8 cellular contexts compared by ENCODE assay signal in the genomic region with DNA sequence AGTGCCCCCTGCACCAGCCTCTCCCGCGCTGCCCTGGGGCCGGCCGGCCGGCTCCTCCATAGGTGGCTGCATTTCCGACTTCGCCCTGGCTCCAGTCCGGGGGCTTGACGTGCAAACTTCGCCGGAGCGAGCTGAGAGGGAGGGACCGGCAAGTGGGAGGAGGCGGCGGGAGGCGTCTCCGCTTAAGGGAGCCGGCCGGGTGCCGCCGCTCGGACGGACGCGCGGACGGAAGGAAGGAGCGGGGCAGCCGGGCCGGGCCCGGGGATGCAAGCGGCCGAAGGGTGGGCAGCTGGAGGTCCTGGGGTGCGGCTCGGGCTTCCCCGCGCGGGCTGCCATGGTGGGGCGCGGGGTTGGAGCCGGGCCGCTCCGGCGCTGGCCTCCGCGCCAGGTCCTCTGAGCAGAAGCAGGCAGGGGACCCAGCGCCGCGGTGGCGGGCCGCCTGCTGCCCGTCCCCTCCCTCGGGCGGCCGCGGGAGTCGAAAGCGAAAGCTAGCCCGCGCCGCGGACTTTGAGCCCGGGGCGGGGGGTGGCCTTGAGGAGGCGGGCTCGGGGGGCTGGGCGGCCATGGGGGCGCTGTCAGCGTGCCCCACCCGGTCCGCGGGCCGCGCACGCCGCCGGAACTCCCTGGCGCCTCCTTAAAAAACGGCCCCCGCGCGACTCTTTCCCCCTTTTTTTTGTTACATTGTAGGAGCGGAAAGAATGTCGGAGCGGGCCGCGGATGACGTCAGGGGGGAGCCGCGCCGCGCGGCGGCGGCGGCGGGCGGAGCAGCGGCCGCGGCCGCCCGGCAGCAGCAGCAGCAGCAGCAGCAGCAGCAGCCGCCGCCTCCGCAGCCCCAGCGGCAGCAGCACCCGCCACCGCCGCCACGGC. TPM values are rescaled to one million over a fixed set of nuclear protein-coding genes. Genes with fewer than 3 reads are reported as not detected.
A peak's percentile ranks its signal among the peaks of the same experiment; 100 is the strongest.
DNase-seq lines count a peak whose midpoint lies in the region; ATAC-seq, FAIRE-seq and TF ChIP-seq lines count a peak whose summit lies in the region.

A gene (minus strand): TSS at position 483 of the 867 bp plus-strand sequence.

- FAIRE-seq in A549 (lab: Jason Lieb, UNC) (no peak), keratinocyte (lab: Jason Lieb, UNC) (no peak)

- H3K4me2 ChIP-seq in A549: peak within 1 kb of the TSS; percentile 95
- H3K4me2 ChIP-seq in keratinocyte (ENCODE audit: control insufficient read depth, extremely low read depth, insufficient read depth, low read depth, low read length): peak within 1 kb of the TSS; percentile 90

- CTCF ChIA-PET in A549 (lab: Yijun Ruan, JAX): interaction anchor here (1.0 to 1.1 kb wide), 2 partner anchors 16 to 35 kb away, joined by 3 to 4 read pairs; no protein-coding TSS in a partner anchor

- WGBS in A549 (ENCODE audit: missing lambda C conversion rate): 0% methylated on average over 19 of the region's 111 CpGs

- H3K4me3 ChIP-seq in A549 (peak within 1 kb of the TSS; percentile 74), keratinocyte (ENCODE audit: control insufficient read depth in 2 of 3, extremely low read depth in 1 of 3, insufficient read depth in 2 of 3, low read depth in 1 of 3, low read length in 3 of 3) (peak within 1 kb of the TSS; percentile 44 to 79 (median 68))

- TF ChIP-seq CTCF in A549 (IDR thresholded peaks at IDR 0.05): no peak
- no peak for TF ChIP-seq CTCF in keratinocyte (optimal IDR thresholded peaks at IDR 0.05 in 1 of 3, IDR thresholded peaks at IDR 0.05 in 1 of 3, conservative IDR thresholded peaks at IDR 0.05 in 1 of 3; ENCODE audit: extremely low read depth in 1 of 3, insufficient read depth in 2 of 3, low read length in 3 of 3)

- peaks cover 21% of the 10 kb centered on the region for H3K79me2 ChIP-seq in keratinocyte (ENCODE audit: control insufficient read depth, insufficient read depth, low read length)

- POLR2A ChIA-PET in A549 (lab: Yijun Ruan, JAX): interaction anchor here (0.7 to 1.4 kb wide), 6 partner anchors 9 to 177 kb away, joined by 3 to 8 read pairs (median 4); no protein-coding TSS in a partner anchor

- H4K20me1 ChIP-seq in keratinocyte (ENCODE audit: control insufficient read depth, extremely low read depth, insufficient read depth, low read length): peaks cover 3% of the 10 kb centered on the region

- peak; percentile 13; the same call in 1 of the 2 replicates for TF ChIP-seq POLR2A in A549 (IDR thresholded peaks at IDR 0.05; ENCODE audit: low read length)

- DNase-seq in A549 (ENCODE audit: low read depth in 1 of 2, low spot score in 1 of 2) (peak; percentile 63 to 85), NCI-H2227 treated with DMSO at 0.1 percent for 48 hours (lab: John Stamatoyannopoulos, UW) (peak; percentile 57), keratinocyte (ENCODE audit: low read depth, low spot score) (no peak)
- peak; percentile 61 for DNase-seq in activated CD4-positive, CD25-positive, alpha-beta regulatory T cell treated with anti-CD3 and anti-CD28 coated beads, Interleukin-2, amount 50 U/mL, for 16 hours (ENCODE audit: low read depth, low spot score)
- peak; percentile 81 for DNase-seq in central memory CD4-positive, alpha-beta T cell
- DNase-seq in stimulated activated CD4-positive, alpha-beta T cell treated with anti-CD3 and anti-CD28 coated beads, Interleukin-12 subunit alpha, Interleukin-12 subunit beta, amount 100 ng/mL, for 4 hours: peak; percentile 79

- no peaks in the 10 kb centered on the region for H3K9me3 ChIP-seq in A549
- H3K9me3 ChIP-seq in keratinocyte (ENCODE audit: control insufficient read depth, low read depth, low read length): no peaks in the 10 kb centered on the region

- no peaks in the 10 kb centered on the region for H3K9me1 ChIP-seq in keratinocyte (ENCODE audit: control insufficient read depth, extremely low read depth, insufficient read depth, low read length)

- dilution Hi-C loops in keratinocyte (cut with MboI; ENCODE audit: extremely low pct_ligation_motif_present, low sequenced_read_pairs): no loop called here

- no peak for TF ChIP-seq RAD21 in A549 (conservative IDR thresholded peaks at IDR 0.05 in 1 of 2, IDR thresholded peaks at IDR 0.05 in 1 of 2)

- H3K4me1 ChIP-seq in A549: peaks cover 23% of the 10 kb centered on the region
- H3K4me1 ChIP-seq in keratinocyte (ENCODE audit: control insufficient read depth, extremely low read depth, insufficient read depth, low read length): peaks cover 24% of the 10 kb centered on the region

- peak; percentile 89 to 92 for ATAC-seq in A549
- peak; percentile 77 for ATAC-seq in GM18511 (IDR thresholded peaks at IDR 0.05; ENCODE audit: unreplicated experiment)
- peak; percentile 84 for ATAC-seq in HG02981 (IDR thresholded peaks at IDR 0.05; ENCODE audit: unreplicated experiment)

- peak within 1 kb of the TSS; percentile 80 for H3K9ac ChIP-seq in keratinocyte (ENCODE audit: control insufficient read depth, extremely low read depth, insufficient read depth, low read length)

- H3K27me3 ChIP-seq in keratinocyte (ENCODE audit: control insufficient read depth, extremely low read depth, insufficient read depth, low read length): no peaks in the 10 kb centered on the region

- H3K27ac ChIP-seq in A549: peak within 1 kb of the TSS; percentile 95 to 99
- H3K27ac ChIP-seq in keratinocyte (ENCODE audit: control insufficient read depth, insufficient read depth, low read length): peak within 1 kb of the TSS; percentile 86

- peaks cover 4 to 7% of the 10 kb centered on the region in 2 experiments for H3K36me3 ChIP-seq in keratinocyte (ENCODE audit: control insufficient read depth in 2 of 2, extremely low read depth in 1 of 2, insufficient read depth in 2 of 2, low read length in 2 of 2)

- H2AFZ ChIP-seq in keratinocyte (ENCODE audit: control insufficient read depth, low read length): peak within 1 kb of the TSS; percentile 45

- TF ChIP-seq EP300 in A549 (IDR thresholded peaks at IDR 0.05): no peak

TF ChIP-seq in A549, 52 proteins besides CTCF, POLR2A, EP300 and RAD21:
- TF ChIP-seq BHLHE40 (IDR thresholded peaks at IDR 0.05; ENCODE audit: low read depth, low read length) (no peak), PHF8 (IDR thresholded peaks at IDR 0.05; ENCODE audit: borderline replicate concordance, low read depth) (peak; percentile 62; the same call in 1 of the 2 replicates), JUN (IDR thresholded peaks at IDR 0.05) (peak in 1 of 2 experiments; percentile 37; a peak in 3 of 5 replicates)
- TF ChIP-seq, protein P1, sequence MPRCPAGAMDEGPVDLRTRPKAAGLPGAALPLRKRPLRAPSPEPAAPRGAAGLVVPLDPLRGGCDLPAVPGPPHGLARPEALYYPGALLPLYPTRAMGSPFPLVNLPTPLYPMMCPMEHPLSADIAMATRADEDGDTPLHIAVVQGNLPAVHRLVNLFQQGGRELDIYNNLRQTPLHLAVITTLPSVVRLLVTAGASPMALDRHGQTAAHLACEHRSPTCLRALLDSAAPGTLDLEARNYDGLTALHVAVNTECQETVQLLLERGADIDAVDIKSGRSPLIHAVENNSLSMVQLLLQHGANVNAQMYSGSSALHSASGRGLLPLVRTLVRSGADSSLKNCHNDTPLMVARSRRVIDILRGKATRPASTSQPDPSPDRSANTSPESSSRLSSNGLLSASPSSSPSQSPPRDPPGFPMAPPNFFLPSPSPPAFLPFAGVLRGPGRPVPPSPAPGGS (IDR thresholded peaks at IDR 0.05): peak; percentile 48; the same call in 1 of the 3 replicates
- TF ChIP-seq, protein P2, sequence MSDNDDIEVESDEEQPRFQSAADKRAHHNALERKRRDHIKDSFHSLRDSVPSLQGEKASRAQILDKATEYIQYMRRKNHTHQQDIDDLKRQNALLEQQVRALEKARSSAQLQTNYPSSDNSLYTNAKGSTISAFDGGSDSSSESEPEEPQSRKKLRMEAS (IDR thresholded peaks at IDR 0.05): peak; percentile 36; the same call in 1 of the 2 replicates

RNA-seq across cellular contexts. Expression of the gene that starts here (rescaled TPM):
- polyA plus RNA-seq in A549 (2011; rRNA removed): not detected in 2 replicates
- polyA plus RNA-seq in A549 (2012; cell fraction: cytosol; rRNA removed): not detected in 2 replicates
- polyA plus RNA-seq in A549 (2012; cell fraction: nucleus; rRNA removed): not detected in 2 replicates
- polyA plus RNA-seq in A549 (2017; fragmentation: RNase III; extraction: RNeasy Plus Mini Kit Qiagen cat#74134 plus additional on column Dnase treatment): not detected in 3 replicates
- polyA minus RNA-seq in A549 (2011; rRNA and poly(A)+ RNA removed): 2.4 TPM in 1 of 2 replicates, not detected in the other
- polyA plus RNA-seq in keratinocyte: not detected in 3 replicates
- polyA plus RNA-seq in keratinocyte (2011; ENCODE audit: low read depth): not detected
- polyA plus RNA-seq in keratinocyte (2011; cell fraction: cytosol; rRNA removed): not detected in 2 replicates
- not detected in 2 replicates for polyA plus RNA-seq in keratinocyte (2011; cell fraction: nucleus; rRNA removed)
- polyA plus RNA-seq in keratinocyte (2012; ENCODE audit: low replicate concordance): not detected in 2 replicates
- polyA minus RNA-seq in keratinocyte: not detected in 3 replicates
- polyA minus RNA-seq in keratinocyte (2011; cell fraction: cytosol; rRNA and poly(A)+ RNA removed): not detected
- not detected in 2 replicates for polyA minus RNA-seq in keratinocyte (2011; cell fraction: nucleus; rRNA and poly(A)+ RNA removed)
